In the genomic region with DNA sequence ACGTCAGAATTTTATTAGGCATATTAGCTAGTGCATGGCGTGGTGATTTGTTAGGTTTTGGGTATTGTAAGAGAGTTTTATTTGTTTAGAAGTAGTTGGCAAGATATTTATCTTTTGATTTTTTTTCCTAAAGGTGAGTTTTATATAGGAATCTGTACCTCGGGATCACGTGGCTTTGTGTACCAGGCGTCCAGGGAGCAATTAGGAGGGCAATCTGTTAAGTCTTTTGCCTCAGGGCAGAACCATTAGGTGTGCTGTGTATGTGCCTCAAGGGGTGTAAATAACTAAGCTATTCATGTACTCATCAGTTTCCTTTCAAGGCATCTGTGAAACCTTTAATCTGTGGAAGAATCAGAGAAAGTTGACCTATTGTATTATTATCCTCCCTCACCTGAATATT, we compare ENCODE assay signal across 1 cellular context.
TF ChIP-seq lines count a peak whose summit lies in the region.

No MANE protein-coding gene starts in this region.

TF ChIP-seq in GM23338, 12 proteins besides CTCF, POLR2A, EP300 and RAD21:
- TF ChIP-seq, protein P1, sequence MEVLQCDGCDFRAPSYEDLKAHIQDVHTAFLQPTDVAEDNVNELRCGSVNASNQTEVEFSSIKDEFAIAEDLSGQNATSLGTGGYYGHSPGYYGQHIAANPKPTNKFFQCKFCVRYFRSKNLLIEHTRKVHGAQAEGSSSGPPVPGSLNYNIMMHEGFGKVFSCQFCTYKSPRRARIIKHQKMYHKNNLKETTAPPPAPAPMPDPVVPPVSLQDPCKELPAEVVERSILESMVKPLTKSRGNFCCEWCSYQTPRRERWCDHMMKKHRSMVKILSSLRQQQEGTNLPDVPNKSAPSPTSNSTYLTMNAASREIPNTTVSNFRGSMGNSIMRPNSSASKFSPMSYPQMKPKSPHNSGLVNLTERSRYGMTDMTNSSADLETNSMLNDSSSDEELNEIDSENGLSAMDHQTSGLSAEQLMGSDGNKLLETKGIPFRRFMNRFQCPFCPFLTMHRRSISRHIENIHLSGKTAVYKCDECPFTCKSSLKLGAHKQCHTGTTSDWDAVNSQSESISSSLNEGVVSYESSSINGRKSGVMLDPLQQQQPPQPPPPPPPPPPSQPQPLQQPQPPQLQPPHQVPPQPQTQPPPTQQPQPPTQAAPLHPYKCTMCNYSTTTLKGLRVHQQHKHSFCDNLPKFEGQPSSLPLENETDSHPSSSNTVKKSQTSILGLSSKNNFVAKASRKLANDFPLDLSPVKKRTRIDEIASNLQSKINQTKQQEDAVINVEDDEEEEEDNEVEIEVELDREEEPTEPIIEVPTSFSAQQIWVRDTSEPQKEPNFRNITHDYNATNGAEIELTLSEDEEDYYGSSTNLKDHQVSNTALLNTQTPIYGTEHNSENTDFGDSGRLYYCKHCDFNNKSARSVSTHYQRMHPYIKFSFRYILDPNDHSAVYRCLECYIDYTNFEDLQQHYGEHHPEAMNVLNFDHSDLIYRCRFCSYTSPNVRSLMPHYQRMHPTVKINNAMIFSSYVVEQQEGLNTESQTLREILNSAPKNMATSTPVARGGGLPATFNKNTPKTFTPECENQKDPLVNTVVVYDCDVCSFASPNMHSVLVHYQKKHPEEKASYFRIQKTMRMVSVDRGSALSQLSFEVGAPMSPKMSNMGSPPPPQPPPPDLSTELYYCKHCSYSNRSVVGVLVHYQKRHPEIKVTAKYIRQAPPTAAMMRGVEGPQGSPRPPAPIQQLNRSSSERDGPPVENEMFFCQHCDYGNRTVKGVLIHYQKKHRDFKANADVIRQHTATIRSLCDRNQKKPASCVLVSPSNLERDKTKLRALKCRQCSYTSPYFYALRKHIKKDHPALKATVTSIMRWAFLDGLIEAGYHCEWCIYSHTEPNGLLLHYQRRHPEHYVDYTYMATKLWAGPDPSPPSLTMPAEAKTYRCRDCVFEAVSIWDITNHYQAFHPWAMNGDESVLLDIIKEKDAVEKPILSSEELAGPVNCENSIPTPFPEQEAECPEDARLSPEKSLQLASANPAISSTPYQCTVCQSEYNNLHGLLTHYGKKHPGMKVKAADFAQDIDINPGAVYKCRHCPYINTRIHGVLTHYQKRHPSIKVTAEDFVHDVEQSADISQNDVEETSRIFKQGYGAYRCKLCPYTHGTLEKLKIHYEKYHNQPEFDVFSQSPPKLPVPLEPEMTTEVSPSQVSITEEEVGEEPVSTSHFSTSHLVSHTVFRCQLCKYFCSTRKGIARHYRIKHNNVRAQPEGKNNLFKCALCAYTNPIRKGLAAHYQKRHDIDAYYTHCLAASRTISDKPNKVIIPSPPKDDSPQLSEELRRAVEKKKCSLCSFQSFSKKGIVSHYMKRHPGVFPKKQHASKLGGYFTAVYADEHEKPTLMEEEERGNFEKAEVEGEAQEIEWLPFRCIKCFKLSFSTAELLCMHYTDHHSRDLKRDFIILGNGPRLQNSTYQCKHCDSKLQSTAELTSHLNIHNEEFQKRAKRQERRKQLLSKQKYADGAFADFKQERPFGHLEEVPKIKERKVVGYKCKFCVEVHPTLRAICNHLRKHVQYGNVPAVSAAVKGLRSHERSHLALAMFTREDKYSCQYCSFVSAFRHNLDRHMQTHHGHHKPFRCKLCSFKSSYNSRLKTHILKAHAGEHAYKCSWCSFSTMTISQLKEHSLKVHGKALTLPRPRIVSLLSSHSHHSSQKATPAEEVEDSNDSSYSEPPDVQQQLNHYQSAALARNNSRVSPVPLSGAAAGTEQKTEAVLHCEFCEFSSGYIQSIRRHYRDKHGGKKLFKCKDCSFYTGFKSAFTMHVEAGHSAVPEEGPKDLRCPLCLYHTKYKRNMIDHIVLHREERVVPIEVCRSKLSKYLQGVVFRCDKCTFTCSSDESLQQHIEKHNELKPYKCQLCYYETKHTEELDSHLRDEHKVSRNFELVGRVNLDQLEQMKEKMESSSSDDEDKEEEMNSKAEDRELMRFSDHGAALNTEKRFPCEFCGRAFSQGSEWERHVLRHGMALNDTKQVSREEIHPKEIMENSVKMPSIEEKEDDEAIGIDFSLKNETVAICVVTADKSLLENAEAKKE (CRISPR knock-in tag; IDR thresholded peaks at IDR 0.05) = no peak
- no peak for TF ChIP-seq CREB1 (CRISPR knock-in tag; IDR thresholded peaks at IDR 0.05; ENCODE audit: low read depth)
